Comparison of ENCODE assay signal across 9 cellular contexts in the genomic region with DNA sequence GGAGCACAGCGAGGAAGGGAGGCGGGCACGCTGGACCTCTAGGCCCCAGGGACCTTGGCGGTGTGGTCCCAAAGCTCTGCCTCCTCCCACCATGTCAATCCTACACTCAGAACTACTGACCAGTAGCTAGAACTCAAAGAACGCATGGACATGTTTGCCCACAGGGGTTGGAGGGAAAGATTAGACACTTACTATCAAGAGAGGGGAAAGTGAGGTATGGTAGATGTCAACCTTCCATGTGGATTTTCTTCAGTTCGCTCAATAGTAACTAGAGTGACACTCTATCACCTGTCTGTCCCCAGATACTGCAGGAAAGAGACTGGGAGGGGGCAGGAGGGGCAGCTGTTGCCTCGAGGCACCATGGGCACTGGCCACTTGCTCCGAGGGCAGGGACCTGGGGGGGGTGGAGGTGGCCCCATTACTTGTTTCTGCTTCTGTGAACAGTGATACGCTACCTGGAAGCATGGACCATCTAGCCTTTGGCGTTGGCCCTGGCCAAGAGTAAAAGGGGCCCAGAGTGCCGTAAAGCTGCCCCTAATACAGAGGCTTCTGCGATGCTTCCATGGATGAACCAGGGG. TPM values are rescaled to one million over a fixed set of nuclear protein-coding genes. Genes with fewer than 3 reads are reported as not detected.
DNase-seq lines count a peak whose midpoint lies in the region; ATAC-seq and TF ChIP-seq lines count a peak whose summit lies in the region.
"Had no signal": no experiment of that assay in that cellular context is flagged by ENCODE, and none has a peak within 500 bp of the region (broad histone marks: within the 10 kb centered on the region; RNA-seq: fewer than 3 reads in every experiment).

No MANE protein-coding gene starts in this region.

- H3K27me3 Mint-ChIP-seq in activated CD4-positive, alpha-beta T cell treated with anti-CD3 and anti-CD28 coated beads, Interleukin-2, amount 10 ng/mL, durations not matched to agents 7 days and 5 days: no peaks in the 10 kb centered on the region

- no peaks in the 10 kb centered on the region for H3K9me3 Mint-ChIP-seq in activated CD4-positive, alpha-beta T cell treated with anti-CD3 and anti-CD28 coated beads, Interleukin-2, amount 10 ng/mL, durations not matched to agents 7 days and 5 days

- no peaks in the 10 kb centered on the region for H3K27me3 ChIP-seq in adipocyte (replicated peaks; ENCODE audit: control insufficient read depth, insufficient read depth, low read length)
- H3K27me3 ChIP-seq in left lung: no peaks in the 10 kb centered on the region
- no peaks in the 10 kb centered on the region for H3K27me3 ChIP-seq in thoracic aorta (replicated peaks; ENCODE audit: insufficient read depth)

- peak overlapping the region; percentile 94 for H3K4me3 Mint-ChIP-seq in activated CD4-positive, alpha-beta T cell treated with anti-CD3 and anti-CD28 coated beads, Interleukin-2, amount 10 ng/mL, durations not matched to agents 7 days and 5 days

- peak overlapping the region; percentile 93 for H3K4me3 ChIP-seq in adipocyte (ENCODE audit: low read length)
- peak overlapping the region; percentile 67 to 78 for H3K4me3 ChIP-seq in left lung
- peak overlapping the region; percentile 97 for H3K4me3 ChIP-seq in thoracic aorta

- CTCF ChIA-PET in activated CD4-positive, alpha-beta T cell treated with anti-CD3 and anti-CD28 coated beads, Interleukin-2, amount 10 ng/mL, durations not matched to agents 7 days and 5 days (lab: Charles Lee): interaction anchor here (0.6 to 4.2 kb wide), 7 partner anchors 8 to 666 kb away, joined by 3 to 26 read pairs (median 4); no protein-coding TSS in a partner anchor

- H3K36me3 ChIP-seq in adipocyte (ENCODE audit: control insufficient read depth, insufficient read depth, low read length, severe bottlenecking): no peaks in the 10 kb centered on the region
- H3K36me3 ChIP-seq in left lung: no peaks in the 10 kb centered on the region
- no peaks in the 10 kb centered on the region for H3K36me3 ChIP-seq in thoracic aorta

- peaks cover 64% of the 10 kb centered on the region for H3K4me1 Mint-ChIP-seq in activated CD4-positive, alpha-beta T cell treated with anti-CD3 and anti-CD28 coated beads, Interleukin-2, amount 10 ng/mL, durations not matched to agents 7 days and 5 days

- H3K27ac Mint-ChIP-seq in activated CD4-positive, alpha-beta T cell treated with anti-CD3 and anti-CD28 coated beads, Interleukin-2, amount 10 ng/mL, durations not matched to agents 7 days and 5 days: peak overlapping the region; percentile 92

- H3K9ac ChIP-seq in adipocyte (ENCODE audit: low read length): peak overlapping the region; percentile 99

- POLR2A ChIA-PET in activated CD4-positive, alpha-beta T cell treated with anti-CD3 and anti-CD28 coated beads, Interleukin-2, amount 10 ng/mL, durations not matched to agents 7 days and 5 days (lab: Charles Lee): interaction anchor here (1.1 kb wide), 1 partner anchor 11 kb away, joined by 4 read pairs; a partner anchor contains a TSS

- ATAC-seq in left lung: no peak
- no peak for ATAC-seq in thoracic aorta (ENCODE audit: insufficient number of reproducible peaks, low FRiP score, low read depth)

- DNase-seq in activated CD4-positive, alpha-beta T cell treated with anti-CD3 and anti-CD28 coated beads, Interleukin-2, amount 10 ng/mL, durations not matched to agents 7 days and 5 days: no peak
- no peak for DNase-seq in activated CD4-positive, alpha-beta T cell treated with anti-CD3 and anti-CD28 coated beads for 4 hours
- DNase-seq in adipocyte (ENCODE audit: low read depth) (no peak), left lung (no peak), thoracic aorta (ENCODE audit: low spot score) (no peak), mucosa of gallbladder (ENCODE audit: low spot score) (no peak), AML-193 (lab: John Stamatoyannopoulos, UW) (no peak), H4 (ENCODE audit: low spot score) (no peak)
- DNase-seq: activated effector memory CD4-positive, alpha-beta T cell treated with Interleukin-2 at 50 U/mL for 16 hours had no signal

- H3K4me1 ChIP-seq in adipocyte (ENCODE audit: control insufficient read depth, insufficient read depth, low read length): peaks cover 51% of the 10 kb centered on the region
- H3K4me1 ChIP-seq in left lung: peaks cover 41 to 66% of the 10 kb centered on the region in 2 donors
- H3K4me1 ChIP-seq in thoracic aorta (ENCODE audit: control insufficient read depth in 1 of 2, low read depth in 2 of 2): peaks cover 42 to 65% of the 10 kb centered on the region in 2 donors

- H3K27ac ChIP-seq in left lung: peak overlapping the region; percentile 94 to 96
- peak overlapping the region; percentile 96 for H3K27ac ChIP-seq in thoracic aorta

- TF ChIP-seq CTCF in left lung (IDR thresholded peaks at IDR 0.05): no peak
- no peak for TF ChIP-seq CTCF in thoracic aorta (IDR thresholded peaks at IDR 0.05)

- intact Hi-C loops in left lung (cut with DNase I): no loop called here

- H3K9me3 ChIP-seq in adipocyte (ENCODE audit: control insufficient read depth, low read length) (no peaks in the 10 kb centered on the region), left lung (no peaks in the 10 kb centered on the region), thoracic aorta (no peaks in the 10 kb centered on the region)

- H3K36me3 Mint-ChIP-seq in activated CD4-positive, alpha-beta T cell treated with anti-CD3 and anti-CD28 coated beads, Interleukin-2, amount 10 ng/mL, durations not matched to agents 7 days and 5 days (ENCODE audit: low read depth): peaks cover 14% of the 10 kb centered on the region

RNA-seq across cellular contexts. Expression of a gene that starts 0.9 kb away (rescaled TPM):
- total RNA-seq in activated CD4-positive, alpha-beta T cell treated with anti-CD3 and anti-CD28 coated beads, Interleukin-2, amount 10 ng/mL, durations not matched to agents 7 days and 5 days: 10 to 100 TPM; 78.3 to 79.4 TPM
- total RNA-seq in left lung (10 to 100 TPM; 38.1 to 45.7 TPM), thoracic aorta (10 to 100 TPM; 63.8 to 80.4 TPM), mucosa of gallbladder (61.1 TPM)
- 14.7 and 16.9 TPM in 2 replicates for total RNA-seq in H4 (2014; rRNA removed; shearing (Covaris generic))

RNA-seq across cellular contexts. Expression of a gene that starts 10.7 kb away (rescaled TPM):
- 10 to 100 TPM; 32.5 to 35.1 TPM for total RNA-seq in activated CD4-positive, alpha-beta T cell treated with anti-CD3 and anti-CD28 coated beads, Interleukin-2, amount 10 ng/mL, durations not matched to agents 7 days and 5 days
- total RNA-seq in left lung (10 to 100 TPM; 24.5 to 25.4 TPM), thoracic aorta (10 to 100 TPM; 29.1 to 30.3 TPM), mucosa of gallbladder (32.9 TPM)
- total RNA-seq in H4 (2014; rRNA removed; shearing (Covaris generic)): 19.6 and 23.7 TPM in 2 replicates

RNA-seq across cellular contexts. Expression of a gene that starts 25.3 kb away (rescaled TPM):
- total RNA-seq in activated CD4-positive, alpha-beta T cell treated with anti-CD3 and anti-CD28 coated beads, Interleukin-2, amount 10 ng/mL, durations not matched to agents 7 days and 5 days: 10 to 100 TPM; 11.6 to 12.6 TPM
- total RNA-seq in left lung (10 to 100 TPM; 16.1 to 18.1 TPM), thoracic aorta (10 to 100 TPM; 17.9 to 18.8 TPM), mucosa of gallbladder (19.8 TPM)
- not detected in 2 replicates for total RNA-seq in H4 (2014; rRNA removed; shearing (Covaris generic))

Comparison
In these comparisons a context has a peak if more than half of its experiments do, and no peak if none do; other contexts are left out.
1. RNA of a gene that starts 25.3 kb away (total RNA-seq): 19.8 TPM in mucosa of gallbladder (single experiment), 17.9 to 18.8 TPM in thoracic aorta, 16.1 to 18.1 TPM in left lung and 11.6 to 12.6 TPM in activated CD4-positive, alpha-beta T cell treated with anti-CD3 and anti-CD28 coated beads, Interleukin-2, amount 10 ng/mL, durations not matched to agents 7 days and 5 days; not detected in H4; every median in the first group is over 10 times any median in the second.
2. Peak in every context shown above with its lines, with median percentiles within 50 percentile points of each other: H3K4me3 ChIP-seq.